8 cellular contexts compared by ENCODE assay signal in the genomic region with DNA sequence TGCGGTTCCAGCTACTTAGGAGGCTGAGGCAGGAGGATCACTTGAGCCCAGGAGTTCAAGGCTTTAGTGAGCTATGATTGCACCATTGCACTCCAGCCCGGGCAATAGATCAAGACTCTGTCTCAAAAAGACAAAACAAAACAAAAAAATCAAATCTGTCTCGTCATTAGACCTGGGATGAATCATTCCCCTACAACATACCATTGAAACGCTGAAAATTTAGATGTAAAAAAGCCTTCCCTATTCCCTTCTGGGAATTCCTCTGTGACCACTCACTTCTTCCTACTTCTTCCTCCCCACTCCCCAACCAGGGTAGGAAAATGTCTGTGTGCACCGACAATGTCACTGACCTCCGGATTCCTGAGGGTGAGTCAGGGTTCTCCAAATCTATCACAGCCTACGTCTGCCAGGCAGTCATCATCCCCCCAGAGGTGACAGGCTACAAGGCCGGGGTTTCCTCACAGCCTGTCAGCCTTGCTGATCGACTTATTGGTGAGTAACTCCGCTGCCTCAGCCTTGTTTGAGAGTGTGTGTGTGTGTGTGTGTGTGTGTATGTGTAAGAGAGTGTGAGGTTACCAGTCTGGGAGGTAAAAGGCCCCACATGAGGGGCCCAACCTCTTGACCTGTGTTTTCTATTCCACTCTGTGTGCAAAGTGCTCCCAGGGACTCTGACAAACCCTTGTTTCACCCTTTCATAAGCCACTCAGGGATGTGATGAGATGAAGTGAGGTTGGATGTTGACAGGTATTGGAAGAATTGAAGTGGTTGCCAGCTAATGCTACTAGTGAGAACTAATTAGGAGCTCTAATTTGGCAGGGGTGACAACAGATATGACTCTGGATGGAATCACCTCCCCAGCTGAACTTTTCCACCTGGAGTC. TPM values are rescaled to one million over a fixed set of nuclear protein-coding genes. Genes with fewer than 3 reads are reported as not detected.
DNase-seq lines count a peak whose midpoint lies in the region; ATAC-seq and TF ChIP-seq lines count a peak whose summit lies in the region.

No MANE protein-coding gene starts in this region.

- H3K9me2 ChIP-seq in GM23248 (ENCODE audit: insufficient read depth) = no peaks in the 10 kb centered on the region

- intact Hi-C loops in posterior vena cava (cut with DNase I) = no loop called here

- no peak for TF ChIP-seq CTCF in RWPE1 (conservative IDR thresholded peaks at IDR 0.05; ENCODE audit: low read depth)
- no peak for TF ChIP-seq CTCF in retinal pigment epithelial cell (conservative IDR thresholded peaks at IDR 0.05; ENCODE audit: low read depth, low read length)

- no peaks in the 10 kb centered on the region for H3K27me3 ChIP-seq in GM23248 (replicated peaks; ENCODE audit: insufficient read depth)

- POLR2A ChIA-PET in RWPE1 (lab: Yijun Ruan, JAX; ENCODE audit: low non-redundant PET) = interaction anchor here (0.5 to 1.7 kb wide), 4 partner anchors 43 to 122 kb away, joined by 3 to 8 read pairs (median 4); partner anchors contain the start of gene TAF13

- no peak overlapping the region for H2AFZ ChIP-seq in GM23248

- peaks cover 24% of the 10 kb centered on the region for H3F3A ChIP-seq in GM23248 (ENCODE audit: insufficient read depth)

- H3K36me3 ChIP-seq in GM23248 (ENCODE audit: low read depth) = no peaks in the 10 kb centered on the region

- no peaks in the 10 kb centered on the region for H3K79me2 ChIP-seq in GM23248 (ENCODE audit: insufficient read depth)

- WGBS in GM23248 (ENCODE audit: low coverage in 1 of 2, low lambda C conversion rate in 2 of 2, missing lambda C conversion rate in 2 of 2), 2 experiments = 9 to 10% methylated on average over 10 of the region's 10 CpGs

- H3K9me3 ChIP-seq in GM23248 (ENCODE audit: low read depth) = no peaks in the 10 kb centered on the region

- CTCF ChIA-PET in RWPE1 (lab: Yijun Ruan, JAX) = interaction anchor here (0.5 to 0.6 kb wide), 3 partner anchors 10 to 890 kb away, joined by 3 to 4 read pairs (median 3); no protein-coding TSS in a partner anchor

- peak overlapping the region; percentile 66 for H3K9ac ChIP-seq in GM23248

- peak overlapping the region; percentile 60 for H3K4me2 ChIP-seq in GM23248 (ENCODE audit: unreplicated experiment)

- H3K4me3 ChIP-seq in GM23248 (0 out of 2 replicates have a peak overlapping the region, but pooled peaks have one; percentile 14), retinal pigment epithelial cell (ENCODE audit: low read length) (no peak overlapping the region)

- no peaks in the 10 kb centered on the region for H4K20me1 ChIP-seq in GM23248 (ENCODE audit: insufficient read depth)

- in situ Hi-C loops in GM23248 (cut with MboI) = no loop called here

- H3K27ac ChIP-seq in GM23248 = peak overlapping the region; percentile 89
- H3K27ac ChIP-seq in RWPE1 = peak overlapping the region; percentile 95

- DNase-seq in GM23248 (peak; percentile 98), RWPE1 (ENCODE audit: low spot score) (peak; percentile 97), fibroblast of peridontal ligament (ENCODE audit: extremely low read depth) (peak; percentile 93), retinal pigment epithelial cell (ENCODE audit: low read depth) (peak; percentile 94), DMS153 treated with DMSO at 0.1 percent for 48 hours (lab: John Stamatoyannopoulos, UW; ENCODE audit: unreplicated experiment) (no peak), retina (no peak), posterior vena cava (ENCODE audit: low spot score) (no peak)

- no peak for ATAC-seq in GM18873 (IDR thresholded peaks at IDR 0.05; ENCODE audit: low FRiP score, unreplicated experiment)

- H3K4me1 ChIP-seq in GM23248 (ENCODE audit: insufficient read depth) = peaks cover 24% of the 10 kb centered on the region

RNA-seq across cellular contexts. Expression of gene SARS1, which starts 16.3 kb away (rescaled TPM):
- 365 and 410 TPM in 2 replicates for total RNA-seq in GM23248 (2014; rRNA removed; shearing (Covaris generic))
- polyA plus RNA-seq in GM23248 (2016; fragmentation: Nextera tagmentation; extraction: Ambion mirVana) = 353 and 355 TPM in 2 replicates
- total RNA-seq in posterior vena cava = 100 to 1,000 TPM; 131 to 132 TPM

RNA-seq across cellular contexts. Expression of gene CELSR2, which starts 51.9 kb away (rescaled TPM):
- 0.13 and 0.32 TPM in 2 replicates for total RNA-seq in GM23248 (2014; rRNA removed; shearing (Covaris generic))
- polyA plus RNA-seq in GM23248 (2016; fragmentation: Nextera tagmentation; extraction: Ambion mirVana) = 0.11 and 0.25 TPM in 2 replicates
- total RNA-seq in posterior vena cava = 1 to 10 TPM; 2.8 to 3.3 TPM

Comparison
In these comparisons a context has a peak if more than half of its experiments do, and no peak if none do; other contexts are left out.
1. DNase-seq: peak in GM23248 (single experiment), RWPE1 (single experiment), fibroblast of peridontal ligament (single experiment) and retinal pigment epithelial cell (single experiment); none in DMS153 treated with DMSO at 0.1 percent for 48 hours (single experiment), retina (single experiment) and posterior vena cava (single experiment).